12 cellular contexts compared by ENCODE assay signal in the genomic region with DNA sequence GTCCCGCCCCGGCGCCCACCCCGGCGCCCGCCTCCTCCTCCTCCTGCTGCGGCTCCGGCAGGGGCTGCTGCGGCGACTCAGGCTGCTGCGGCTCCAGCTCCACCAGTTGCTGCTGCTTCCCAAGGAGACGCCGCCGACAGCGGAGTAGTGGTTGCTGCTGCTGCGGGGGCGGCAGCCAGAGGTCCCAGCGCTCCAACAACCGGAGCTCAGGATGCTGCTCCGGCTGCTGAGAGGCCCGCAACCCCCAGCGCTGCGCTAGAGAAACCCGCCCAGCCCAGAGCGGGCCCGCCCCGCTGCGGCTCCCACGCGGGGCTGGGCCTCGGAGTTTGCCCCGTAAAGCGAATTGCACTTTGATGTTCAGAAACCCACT. TPM values are rescaled to one million over a fixed set of nuclear protein-coding genes. Genes with fewer than 3 reads are reported as not detected.
DNase-seq lines count a peak whose midpoint lies in the region; ATAC-seq and TF ChIP-seq lines count a peak whose summit lies in the region.
"Had no signal": no experiment of that assay in that cellular context is flagged by ENCODE, and none has a peak within 500 bp of the region (broad histone marks: within the 10 kb centered on the region; RNA-seq: fewer than 3 reads in every experiment).

No MANE protein-coding gene starts in this region.

- intact Hi-C loops in sciatic nerve (cut with DNase I): no loop called here

- H3K79me2 ChIP-seq in osteoblast (ENCODE audit: insufficient read depth, low read length): no peaks in the 10 kb centered on the region

- H3K4me2 ChIP-seq in osteoblast (ENCODE audit: insufficient read depth, low read length): peak overlapping the region; percentile 48

- DNase-seq in AG20443 (ENCODE audit: low spot score) (peak; percentile 61), H7 (peak; percentile 16), osteoblast (ENCODE audit: insufficient read length, low spot score, missing footprints) (peak; percentile 85), sciatic nerve (ENCODE audit: low spot score) (no peak)
- DNase-seq: activated gamma-delta T cell, MM.1S, NCI-H446 had no signal

- no peaks in the 10 kb centered on the region for H4K20me1 ChIP-seq in osteoblast (ENCODE audit: insufficient read depth, low read length)

- H3K9me3 ChIP-seq in esophagus (ENCODE audit: control insufficient read depth in 2 of 2, insufficient read depth in 1 of 2, low read depth in 1 of 2, low read length in 1 of 2) (no peaks in the 10 kb centered on the region), osteoblast (ENCODE audit: low read depth, low read length) (no peaks in the 10 kb centered on the region)
- H3K9me3 ChIP-seq: SJSA1 had no signal

- no peaks in the 10 kb centered on the region for H3K36me3 ChIP-seq in H7 (replicated peaks; ENCODE audit: control insufficient read depth, insufficient read depth, low read length)
- H3K36me3 ChIP-seq in esophagus (ENCODE audit: control insufficient read depth in 2 of 2, insufficient read depth in 2 of 2, low read length in 1 of 2): no peaks in the 10 kb centered on the region
- no peaks in the 10 kb centered on the region for H3K36me3 ChIP-seq in osteoblast (ENCODE audit: insufficient read depth, low read length)
- H3K36me3 ChIP-seq: SJSA1 had no signal

- TF ChIP-seq CTCF in osteoblast (IDR thresholded peaks at IDR 0.05; ENCODE audit: extremely low read depth, low read depth, low read length): no peak

- WGBS in esophagus, 2 donors: 1 to 2% methylated on average over 30 to 33 of the region's 33 CpGs

- ATAC-seq in GM18858 (IDR thresholded peaks at IDR 0.05; ENCODE audit: unreplicated experiment) (no peak), HG02938 (IDR thresholded peaks at IDR 0.05; ENCODE audit: unreplicated experiment) (no peak), GM18520 (IDR thresholded peaks at IDR 0.05; ENCODE audit: unreplicated experiment) (no peak), sciatic nerve (no peak)

- H3K4me3 ChIP-seq in H7 (ENCODE audit: insufficient read depth, low read depth, low read length): no peak overlapping the region
- H3K4me3 ChIP-seq in esophagus (ENCODE audit: low read depth in 1 of 2, low read length in 2 of 2): peak overlapping the region; percentile 55 to 76
- H3K4me3 ChIP-seq in osteoblast (ENCODE audit: insufficient read depth, low read length): no peak overlapping the region
- H3K4me3 ChIP-seq: SJSA1 had no signal

- peaks cover 0 to 7% of the 10 kb centered on the region in 2 donors for H3K4me1 ChIP-seq in esophagus (ENCODE audit: control insufficient read depth in 2 of 2, insufficient read depth in 2 of 2, low read length in 1 of 2)
- no peaks in the 10 kb centered on the region for H3K4me1 ChIP-seq in osteoblast (ENCODE audit: insufficient read depth, low read length)
- H3K4me1 ChIP-seq: SJSA1 had no signal

- H3K27ac ChIP-seq in esophagus (ENCODE audit: low read depth in 2 of 2, low read length in 1 of 2) (peak overlapping the region; percentile 28 to 71), osteoblast (ENCODE audit: low read depth, low read length) (no peak overlapping the region)
- H3K27ac ChIP-seq: SJSA1 had no signal

- no peaks in the 10 kb centered on the region for H3K27me3 ChIP-seq in H7 (ENCODE audit: control insufficient read depth, insufficient read depth, low read length)
- no peaks in the 10 kb centered on the region for H3K27me3 ChIP-seq in esophagus (ENCODE audit: control insufficient read depth in 1 of 2, insufficient read depth in 2 of 2, low read length in 2 of 2)
- peaks cover 21% of the 10 kb centered on the region for H3K27me3 ChIP-seq in osteoblast (ENCODE audit: insufficient read depth, low read length)

- no peak overlapping the region for H2AFZ ChIP-seq in osteoblast (ENCODE audit: low read length)

RNA-seq across cellular contexts. Expression of gene CRCT1, which starts 1.2 kb away (rescaled TPM):
- total RNA-seq in H7 (2014; rRNA removed; shearing (Covaris generic)): not detected in 2 replicates
- polyA plus RNA-seq in esophagus: 1,000 to 10,000 TPM in 1 of 2 donors, 100 to 1,000 TPM in 1; 659 to 3,090 TPM
- total RNA-seq in osteoblast (not detected in 2 replicates), sciatic nerve (not detected)
- total RNA-seq: SJSA1 had no signal

RNA-seq across cellular contexts. Expression of gene LCE5A, which starts 4.8 kb away (rescaled TPM):
- not detected in 2 replicates for total RNA-seq in H7 (2014; rRNA removed; shearing (Covaris generic))
- under 1 TPM in 1 of 2 donors, not detected in 1; 0.18 TPM for polyA plus RNA-seq in esophagus
- not detected in 2 replicates for total RNA-seq in osteoblast
- not detected for total RNA-seq in sciatic nerve
- total RNA-seq: SJSA1 had no signal

RNA-seq across cellular contexts. Expression of gene LCE3E, which starts 51.1 kb away (rescaled TPM):
- total RNA-seq in H7 (2014; rRNA removed; shearing (Covaris generic)): not detected in 2 replicates
- 100 to 1,000 TPM in 1 of 2 donors, 1 to 10 TPM in 1; 5.0 to 110 TPM for polyA plus RNA-seq in esophagus
- total RNA-seq in osteoblast: not detected in 2 replicates
- not detected for total RNA-seq in sciatic nerve
- total RNA-seq: SJSA1 had no signal

Comparison
In these comparisons a context has a peak if more than half of its experiments do, and no peak if none do; other contexts are left out.
1. H3K4me3 ChIP-seq: peak in esophagus (2 of 2); none in H7 (single experiment) and osteoblast (single experiment).